Comparison of ENCODE assay signal across 14 cellular contexts in genomic region chr7:155398944-155399343, GRCh38. TPM values are rescaled to one million over a fixed set of nuclear protein-coding genes. Genes with fewer than 3 reads are reported as not detected.
DNase-seq lines count a peak whose midpoint lies in the region; ATAC-seq and TF ChIP-seq lines count a peak whose summit lies in the region.
"Had no signal": no experiment of that assay in that cellular context is flagged by ENCODE, and none has a peak within 500 bp of the region (broad histone marks: within the 10 kb centered on the region; RNA-seq: fewer than 3 reads in every experiment).

No MANE protein-coding gene starts in this region.

- H3K27ac ChIP-seq in HEK293 (ENCODE audit: extremely low read depth, low read depth, low read length) = no peak overlapping the region
- no peak overlapping the region for H3K27ac ChIP-seq in SK-N-SH (ENCODE audit: low read depth in 2 of 2, low read length in 1 of 2)
- H3K27ac ChIP-seq: gastrocnemius medialis had no signal

- no peaks in the 10 kb centered on the region for H3K9me3 ChIP-seq in HEK293 (ENCODE audit: control insufficient read depth, insufficient read depth, low read depth, low read length)
- H3K9me3 ChIP-seq in SK-N-SH = no peaks in the 10 kb centered on the region
- H3K9me3 ChIP-seq: gastrocnemius medialis had no signal

- peaks cover 94% of the 10 kb centered on the region for H3K27me3 ChIP-seq in SK-N-SH (ENCODE audit: insufficient read depth)

- no peaks in the 10 kb centered on the region for H3K36me3 ChIP-seq in HEK293 (ENCODE audit: control insufficient read depth in 2 of 2, insufficient read depth in 1 of 2, low read length in 2 of 2)
- no peaks in the 10 kb centered on the region for H3K36me3 ChIP-seq in SK-N-SH (replicated peaks in 1 of 2; ENCODE audit: control insufficient read depth in 1 of 2, insufficient read depth in 2 of 2, low read length in 1 of 2)
- H3K36me3 ChIP-seq: gastrocnemius medialis had no signal

- TF ChIP-seq EP300 in SK-N-SH (IDR thresholded peaks at IDR 0.05; ENCODE audit: borderline replicate concordance in 1 of 2, low read depth in 1 of 2, low read length in 1 of 2) = no peak

- no peaks in the 10 kb centered on the region for H3K79me2 ChIP-seq in SK-N-SH (ENCODE audit: insufficient read depth)

- 13% methylated on average over 12 of the region's 14 CpGs for WGBS in SK-N-SH (ENCODE audit: low lambda C conversion rate)

- H3K36me3 Mint-ChIP-seq in activated naive CD4-positive, alpha-beta T cell treated with anti-CD3 and anti-CD28 coated beads for 36 hours (ENCODE audit: low read depth) = no peaks in the 10 kb centered on the region
- no peaks in the 10 kb centered on the region for H3K36me3 Mint-ChIP-seq in progenitor cell of endocrine pancreas (ENCODE audit: insufficient read depth)
- H3K36me3 Mint-ChIP-seq: brain; stimulated activated naive B cell treated with anti-CD40 and anti-IgM and Interleukin-4, amounts not matched to agents 10 μg/mL and 1 μg/mL and 100 μg/mL, for 72 hours had no signal

- H3K4me3 Mint-ChIP-seq in activated naive CD4-positive, alpha-beta T cell treated with anti-CD3 and anti-CD28 coated beads for 36 hours = no peak overlapping the region
- H3K4me3 Mint-ChIP-seq in progenitor cell of endocrine pancreas (ENCODE audit: low read depth) = no peak overlapping the region
- H3K4me3 Mint-ChIP-seq: brain; stimulated activated naive B cell treated with anti-CD40 and anti-IgM and Interleukin-4, amounts not matched to agents 10 μg/mL and 1 μg/mL and 100 μg/mL, for 72 hours had no signal

- no peaks in the 10 kb centered on the region for H3F3A ChIP-seq in SK-N-SH (replicated peaks; ENCODE audit: insufficient read depth)

- 0 out of 2 replicates have a peak, but pooled peaks have one; percentile 8 for TF ChIP-seq CTCF in HEK293 (tag by site-specific recombination; IDR thresholded peaks at IDR 0.05)
- TF ChIP-seq CTCF in SK-N-SH (IDR thresholded peaks at IDR 0.05) = peak; percentile 42
- TF ChIP-seq CTCF in progenitor cell of endocrine pancreas (IDR thresholded peaks at IDR 0.05; ENCODE audit: unreplicated experiment) = peak; percentile 29

- no peak for ATAC-seq in GM21526 (IDR thresholded peaks at IDR 0.05; ENCODE audit: low FRiP score, unreplicated experiment)
- ATAC-seq in GM21576 (IDR thresholded peaks at IDR 0.05; ENCODE audit: unreplicated experiment) = no peak
- ATAC-seq: gastrocnemius medialis; stimulated activated naive B cell treated with anti-CD40 and anti-IgM and Interleukin-4, amounts not matched to agents 10 μg/mL and 1 μg/mL and 100 μg/mL, for 72 hours had no signal

- no peak overlapping the region for H3K9ac ChIP-seq in SK-N-SH

- H3K4me2 ChIP-seq in SK-N-SH = no peak overlapping the region

- no peak overlapping the region for H3K27ac Mint-ChIP-seq in activated naive CD4-positive, alpha-beta T cell treated with anti-CD3 and anti-CD28 coated beads for 36 hours
- H3K27ac Mint-ChIP-seq in progenitor cell of endocrine pancreas = no peak overlapping the region
- H3K27ac Mint-ChIP-seq: brain; stimulated activated naive B cell treated with anti-CD40 and anti-IgM and Interleukin-4, amounts not matched to agents 10 μg/mL and 1 μg/mL and 100 μg/mL, for 72 hours had no signal

- H3K4me1 Mint-ChIP-seq in activated naive CD4-positive, alpha-beta T cell treated with anti-CD3 and anti-CD28 coated beads for 36 hours (ENCODE audit: low read depth) = no peaks in the 10 kb centered on the region
- peaks cover 3% of the 10 kb centered on the region for H3K4me1 Mint-ChIP-seq in progenitor cell of endocrine pancreas (ENCODE audit: low read depth)
- H3K4me1 Mint-ChIP-seq: stimulated activated naive B cell treated with anti-CD40 and anti-IgM and Interleukin-4, amounts not matched to agents 10 μg/mL and 1 μg/mL and 100 μg/mL, for 72 hours had no signal

- CTCF ChIA-PET in activated naive CD4-positive, alpha-beta T cell treated with anti-CD3 and anti-CD28 coated beads for 36 hours (lab: Charles Lee) = interaction anchor here (0.7 to 1.1 kb wide), 3 partner anchors 9 to 35 kb away, joined by 3 read pairs; no protein-coding TSS in a partner anchor
- CTCF ChIA-PET in HEK293 (lab: Yijun Ruan, JAX) = interaction anchor here (0.7 to 1.4 kb wide), 5 partner anchors 15 to 345 kb away, joined by 3 to 4 read pairs (median 3); no protein-coding TSS in a partner anchor
- CTCF ChIA-PET in SK-N-SH (lab: Yijun Ruan, JAX) = interaction anchor here (0.5 to 1.8 kb wide), 7 partner anchors 14 to 510 kb away, joined by 3 to 6 read pairs (median 5); no protein-coding TSS in a partner anchor

- no peak overlapping the region for H3K4me3 ChIP-seq in HEK293 (ENCODE audit: low read depth, low read length)
- no peak overlapping the region for H3K4me3 ChIP-seq in SK-N-SH (ENCODE audit: low read depth in 2 of 2, low read length in 1 of 2)
- H3K4me3 ChIP-seq: gastrocnemius medialis had no signal

- H3K27me3 Mint-ChIP-seq in activated naive CD4-positive, alpha-beta T cell treated with anti-CD3 and anti-CD28 coated beads for 36 hours (ENCODE audit: low read depth) = peaks cover 28% of the 10 kb centered on the region
- peaks cover 69% of the 10 kb centered on the region for H3K27me3 Mint-ChIP-seq in progenitor cell of endocrine pancreas

- no peak for TF ChIP-seq RAD21 in SK-N-SH (IDR thresholded peaks at IDR 0.05; ENCODE audit: low read length)

- H3K9me2 ChIP-seq in SK-N-SH = no peaks in the 10 kb centered on the region

- POLR2A ChIA-PET in HEK293 (lab: Yijun Ruan, JAX) = no interaction called here
- POLR2A ChIA-PET in SK-N-SH (lab: Yijun Ruan, JAX) = no interaction called here

- no peak overlapping the region for H2AFZ ChIP-seq in SK-N-SH (ENCODE audit: low read depth)

- DNase-seq in activated naive CD4-positive, alpha-beta T cell treated with anti-CD3 and anti-CD28 coated beads for 36 hours = peak; percentile 12
- no peak for DNase-seq in activated naive CD4-positive, alpha-beta T cell treated with anti-CD3 and anti-CD28 coated beads, Interleukin-2, amount 50 U/mL, for 16 hours
- DNase-seq in SK-N-SH = peak; percentile 69
- no peak for DNase-seq in progenitor cell of endocrine pancreas (ENCODE audit: low spot score, unreplicated experiment)
- DNase-seq in GM19238 (ENCODE audit: insufficient read length, low spot score) = no peak
- DNase-seq: gastrocnemius medialis; NCI-H1930; NCI-H774; stimulated activated CD4-positive, alpha-beta T cell treated with anti-CD3 and anti-CD28 coated beads, Interleukin-4, amount 100 ng/mL, for 24 hours; stimulated activated naive B cell treated with anti-CD40 and anti-IgM and Interleukin-4, amounts not matched to agents 10 μg/mL and 1 μg/mL and 100 μg/mL, for 72 hours had no signal

- H4K20me1 ChIP-seq in SK-N-SH (ENCODE audit: insufficient read depth) = no peaks in the 10 kb centered on the region

- no peaks in the 10 kb centered on the region for H3K4me1 ChIP-seq in HEK293 (ENCODE audit: control insufficient read depth, insufficient read depth, low read length)
- H3K4me1 ChIP-seq in SK-N-SH (ENCODE audit: control insufficient read depth in 1 of 2, insufficient read depth in 2 of 2, low read depth in 1 of 2, low read length in 1 of 2) = peaks cover 0 to 7% of the 10 kb centered on the region in 2 experiments; a peak in 1 of 4 replicates
- H3K4me1 ChIP-seq: gastrocnemius medialis had no signal

- intact Hi-C loops in activated naive CD4-positive, alpha-beta T cell treated with anti-CD3 and anti-CD28 coated beads for 36 hours (cut with micrococcal nuclease) = no loop called here

- H3K9me3 Mint-ChIP-seq in activated naive CD4-positive, alpha-beta T cell treated with anti-CD3 and anti-CD28 coated beads for 36 hours = peaks cover 1% of the 10 kb centered on the region
- H3K9me3 Mint-ChIP-seq in progenitor cell of endocrine pancreas (ENCODE audit: low read depth) = peaks cover 3% of the 10 kb centered on the region

TF ChIP-seq in HEK293, 187 proteins besides CTCF, POLR2A, EP300 and RAD21:
- TF ChIP-seq, protein P1, sequence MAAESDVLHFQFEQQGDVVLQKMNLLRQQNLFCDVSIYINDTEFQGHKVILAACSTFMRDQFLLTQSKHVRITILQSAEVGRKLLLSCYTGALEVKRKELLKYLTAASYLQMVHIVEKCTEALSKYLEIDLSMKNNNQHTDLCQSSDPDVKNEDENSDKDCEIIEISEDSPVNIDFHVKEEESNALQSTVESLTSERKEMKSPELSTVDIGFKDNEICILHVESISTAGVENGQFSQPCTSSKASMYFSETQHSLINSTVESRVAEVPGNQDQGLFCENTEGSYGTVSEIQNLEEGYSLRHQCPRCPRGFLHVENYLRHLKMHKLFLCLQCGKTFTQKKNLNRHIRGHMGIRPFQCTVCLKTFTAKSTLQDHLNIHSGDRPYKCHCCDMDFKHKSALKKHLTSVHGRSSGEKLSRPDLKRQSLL (tag by site-specific recombination; IDR thresholded peaks at IDR 0.05) = peak; percentile 57; the same call in 1 of the 2 replicates
- TF ChIP-seq ZNF221 (tag by site-specific recombination; IDR thresholded peaks at IDR 0.05; ENCODE audit: borderline replicate concordance) (no peak), WT1 (tag by site-specific recombination; IDR thresholded peaks at IDR 0.05) (no peak)

TF ChIP-seq in SK-N-SH, 30 proteins besides CTCF, POLR2A, EP300 and RAD21 (continues in another document):
- TF ChIP-seq FOXJ3 (CRISPR knock-in tag; IDR thresholded peaks at IDR 0.05) (no peak), SMC3 (IDR thresholded peaks at IDR 0.05; ENCODE audit: low read depth, low read length) (no peak), GATA2 (CRISPR knock-in tag; IDR thresholded peaks at IDR 0.05) (no peak)
- TF ChIP-seq, protein P2, sequence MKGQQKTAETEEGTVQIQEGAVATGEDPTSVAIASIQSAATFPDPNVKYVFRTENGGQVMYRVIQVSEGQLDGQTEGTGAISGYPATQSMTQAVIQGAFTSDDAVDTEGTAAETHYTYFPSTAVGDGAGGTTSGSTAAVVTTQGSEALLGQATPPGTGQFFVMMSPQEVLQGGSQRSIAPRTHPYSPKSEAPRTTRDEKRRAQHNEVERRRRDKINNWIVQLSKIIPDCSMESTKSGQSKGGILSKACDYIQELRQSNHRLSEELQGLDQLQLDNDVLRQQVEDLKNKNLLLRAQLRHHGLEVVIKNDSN (IDR thresholded peaks at IDR 0.05; ENCODE audit: borderline replicate concordance, low read depth) = no peak
- TF ChIP-seq, protein P3, sequence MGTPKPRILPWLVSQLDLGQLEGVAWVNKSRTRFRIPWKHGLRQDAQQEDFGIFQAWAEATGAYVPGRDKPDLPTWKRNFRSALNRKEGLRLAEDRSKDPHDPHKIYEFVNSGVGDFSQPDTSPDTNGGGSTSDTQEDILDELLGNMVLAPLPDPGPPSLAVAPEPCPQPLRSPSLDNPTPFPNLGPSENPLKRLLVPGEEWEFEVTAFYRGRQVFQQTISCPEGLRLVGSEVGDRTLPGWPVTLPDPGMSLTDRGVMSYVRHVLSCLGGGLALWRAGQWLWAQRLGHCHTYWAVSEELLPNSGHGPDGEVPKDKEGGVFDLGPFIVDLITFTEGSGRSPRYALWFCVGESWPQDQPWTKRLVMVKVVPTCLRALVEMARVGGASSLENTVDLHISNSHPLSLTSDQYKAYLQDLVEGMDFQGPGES (IDR thresholded peaks at IDR 0.05; ENCODE audit: low read depth, low read length) = no peak

RNA-seq across cellular contexts. Expression of gene EN2, which starts 59.0 kb away (rescaled TPM):
- not detected for total RNA-seq in activated naive CD4-positive, alpha-beta T cell treated with anti-CD3 and anti-CD28 coated beads for 36 hours
- 0.02 TPM in 1 of 2 replicates, not detected in the other for polyA plus RNA-seq in SK-N-SH (2012; rRNA removed)
- polyA plus RNA-seq in SK-N-SH (2012; cell fraction: cytosol; rRNA removed) = 0.01 TPM in 1 of 2 replicates, not detected in the other
- polyA plus RNA-seq in SK-N-SH (2012; cell fraction: nucleus; rRNA removed) = 0.01 TPM in 1 of 2 replicates, not detected in the other
- not detected in 2 replicates for total RNA-seq in progenitor cell of endocrine pancreas

Comparison
In these comparisons a context has a peak if more than half of its experiments do, and no peak if none do; other contexts are left out.
1. DNase-seq: peak in activated naive CD4-positive, alpha-beta T cell treated with anti-CD3 and anti-CD28 coated beads for 36 hours (single experiment) and SK-N-SH (single experiment); none in activated naive CD4-positive, alpha-beta T cell treated with anti-CD3 and anti-CD28 coated beads, Interleukin-2, amount 50 U/mL, for 16 hours (single experiment), progenitor cell of endocrine pancreas (single experiment) and GM19238 (single experiment).
2. Peak in every context shown above with its lines, with median percentiles within 50 percentile points of each other: CTCF ChIP-seq.